Comparison of ENCODE assay signal across 14 cellular contexts in genomic region chr21:44969066-44969649, GRCh38. TPM values are rescaled to one million over a fixed set of nuclear protein-coding genes. Genes with fewer than 3 reads are reported as not detected.
DNase-seq lines count a peak whose midpoint lies in the region; ATAC-seq, FAIRE-seq and TF ChIP-seq lines count a peak whose summit lies in the region.
"Had no signal": no experiment of that assay in that cellular context is flagged by ENCODE, and none has a peak within 500 bp of the region (broad histone marks: within the 10 kb centered on the region; RNA-seq: fewer than 3 reads in every experiment).

No MANE protein-coding gene starts in this region.

- H3K4me1 ChIP-seq in right atrium auricular region (peaks cover 0 to 61% of the 10 kb centered on the region in 2 donors), left ventricle myocardium inferior (peaks cover 71% of the 10 kb centered on the region), astrocyte (ENCODE audit: insufficient read depth, low read length) (peaks cover 36% of the 10 kb centered on the region)

- H3K9ac ChIP-seq in astrocyte (ENCODE audit: low read length), result peak overlapping the region; percentile 31

- H3K27me3 ChIP-seq in right atrium auricular region, result no peaks in the 10 kb centered on the region
- H3K27me3 ChIP-seq in left ventricle myocardium inferior (ENCODE audit: low read depth), result no peaks in the 10 kb centered on the region
- no peaks in the 10 kb centered on the region for H3K27me3 ChIP-seq in astrocyte (ENCODE audit: insufficient read depth, low read length)
- H3K27me3 ChIP-seq: vagina had no signal

- H3K4me3 Mint-ChIP-seq in astrocyte (ENCODE audit: unreplicated experiment) (peak overlapping the region; percentile 69), mesothelial cell of epicardium (no peak overlapping the region)

- peaks cover 46% of the 10 kb centered on the region for H3K4me1 Mint-ChIP-seq in astrocyte (ENCODE audit: low read depth, unreplicated experiment)
- peaks cover 23% of the 10 kb centered on the region for H3K4me1 Mint-ChIP-seq in mesothelial cell of epicardium

- peaks cover 11% of the 10 kb centered on the region for H4K20me1 ChIP-seq in astrocyte (ENCODE audit: insufficient read depth, low read length)

- intact Hi-C loops in left ventricle myocardium inferior (cut with micrococcal nuclease), result no loop called here

- H3K4me2 ChIP-seq in astrocyte (ENCODE audit: low read length), result peak overlapping the region; percentile 63

- H3K36me3 Mint-ChIP-seq in astrocyte (ENCODE audit: low read depth, unreplicated experiment), result peaks cover 6% of the 10 kb centered on the region
- peaks cover 29% of the 10 kb centered on the region for H3K36me3 Mint-ChIP-seq in mesothelial cell of epicardium

- peaks cover 24% of the 10 kb centered on the region for H3K79me2 ChIP-seq in astrocyte (ENCODE audit: insufficient read depth, low read length)

- TF ChIP-seq CTCF in right atrium auricular region (IDR thresholded peaks at IDR 0.05), result no peak
- no peak for TF ChIP-seq CTCF in left ventricle myocardium inferior (IDR thresholded peaks at IDR 0.05; ENCODE audit: borderline replicate concordance)
- no peak for TF ChIP-seq CTCF in astrocyte (IDR thresholded peaks at IDR 0.05; ENCODE audit: insufficient read depth, low read depth, low read length)
- TF ChIP-seq CTCF in mesothelial cell of epicardium (IDR thresholded peaks at IDR 0.05; ENCODE audit: unreplicated experiment), result no peak

- H3K36me3 ChIP-seq in right atrium auricular region (peaks cover 22% of the 10 kb centered on the region), left ventricle myocardium inferior (peaks cover 28% of the 10 kb centered on the region), astrocyte (ENCODE audit: insufficient read depth, low read length) (no peaks in the 10 kb centered on the region)

- no peak overlapping the region for H3K4me3 ChIP-seq in right atrium auricular region
- no peak overlapping the region for H3K4me3 ChIP-seq in left ventricle myocardium inferior
- no peak overlapping the region for H3K4me3 ChIP-seq in astrocyte (ENCODE audit: insufficient read depth, low read depth, low read length)
- H3K4me3 ChIP-seq: vagina had no signal

- DNase-seq in right atrium auricular region (ENCODE audit: low spot score) (no peak), left ventricle myocardium inferior (no peak), astrocyte (ENCODE audit: low read depth) (no peak), mesothelial cell of epicardium (ENCODE audit: low spot score in 2 of 2, unreplicated experiment in 2 of 2) (no peak), caudate nucleus (lab: John Stamatoyannopoulos, UW) (no peak), T-helper 2 cell (no peak), NCI-H1048 (lab: John Stamatoyannopoulos, UW) (no peak)
- DNase-seq: SHP77; stimulated activated CD4-positive, alpha-beta T cell treated with anti-CD3 and anti-CD28 coated beads, Interleukin-4, amount 100 ng/mL, for 24 hours had no signal

- H3K27ac ChIP-seq in right atrium auricular region (peak overlapping the region; percentile 6 to 20), left ventricle myocardium inferior (replicated peaks) (no peak overlapping the region), astrocyte (ENCODE audit: low read depth, low read length) (peak overlapping the region; percentile 48), caudate nucleus (ENCODE audit: low read depth, low read length) (no peak overlapping the region)
- H3K27ac ChIP-seq: vagina had no signal

- H3K9me3 Mint-ChIP-seq in astrocyte (ENCODE audit: unreplicated experiment) (no peaks in the 10 kb centered on the region), mesothelial cell of epicardium (no peaks in the 10 kb centered on the region)

- H3K27ac Mint-ChIP-seq in astrocyte (ENCODE audit: unreplicated experiment) (peak overlapping the region; percentile 81), mesothelial cell of epicardium (peak overlapping the region; percentile 61)

- no peak for ATAC-seq in HG02678 (IDR thresholded peaks at IDR 0.05; ENCODE audit: unreplicated experiment)

- H3K9me3 ChIP-seq in right atrium auricular region, result no peaks in the 10 kb centered on the region
- H3K9me3 ChIP-seq in left ventricle myocardium inferior (replicated peaks), result no peaks in the 10 kb centered on the region
- H3K9me3 ChIP-seq in astrocyte (ENCODE audit: insufficient read depth, low read depth, low read length), result peaks cover 3% of the 10 kb centered on the region
- H3K9me3 ChIP-seq: vagina had no signal

- H2AFZ ChIP-seq in astrocyte (ENCODE audit: low read depth, low read length), result no peak overlapping the region

- H3K27me3 Mint-ChIP-seq in astrocyte (ENCODE audit: low read depth, unreplicated experiment) (no peaks in the 10 kb centered on the region), mesothelial cell of epicardium (ENCODE audit: low read depth) (no peaks in the 10 kb centered on the region)

- no peak for FAIRE-seq in astrocyte (lab: Jason Lieb, UNC)
- FAIRE-seq: GM19239, islet of Langerhans had no signal

RNA-seq across cellular contexts. Expression of gene SLX9, which starts 29.3 kb away (rescaled TPM):
- total RNA-seq in right atrium auricular region (10 to 100 TPM; 15.9 to 18.8 TPM), left ventricle myocardium inferior (70.7 TPM), astrocyte (26.0 and 38.8 TPM in 2 replicates), mesothelial cell of epicardium (30.6 to 32.3 TPM (median 31.8 TPM) in 3 replicates)

RNA-seq across cellular contexts. Expression of gene ITGB2, which starts 48.5 kb away (rescaled TPM):
- 10 to 100 TPM; 16.7 to 63.6 TPM for total RNA-seq in right atrium auricular region
- total RNA-seq in left ventricle myocardium inferior, result 18.6 TPM
- total RNA-seq in astrocyte, result 0.61 TPM in 1 of 2 replicates, not detected in the other
- total RNA-seq in mesothelial cell of epicardium, result 0.61 to 1.4 TPM (median 0.74 TPM) in 3 replicates
- total RNA-seq: HT-29 had no signal

Comparison
In these comparisons a context has a peak if more than half of its experiments do, and no peak if none do; other contexts are left out.
1. H3K27ac ChIP-seq: peak in right atrium auricular region (2 of 2) and astrocyte (single experiment); none in left ventricle myocardium inferior (single experiment) and caudate nucleus (single experiment).